Comparison of ENCODE assay signal across 22 cellular contexts in the genomic region with DNA sequence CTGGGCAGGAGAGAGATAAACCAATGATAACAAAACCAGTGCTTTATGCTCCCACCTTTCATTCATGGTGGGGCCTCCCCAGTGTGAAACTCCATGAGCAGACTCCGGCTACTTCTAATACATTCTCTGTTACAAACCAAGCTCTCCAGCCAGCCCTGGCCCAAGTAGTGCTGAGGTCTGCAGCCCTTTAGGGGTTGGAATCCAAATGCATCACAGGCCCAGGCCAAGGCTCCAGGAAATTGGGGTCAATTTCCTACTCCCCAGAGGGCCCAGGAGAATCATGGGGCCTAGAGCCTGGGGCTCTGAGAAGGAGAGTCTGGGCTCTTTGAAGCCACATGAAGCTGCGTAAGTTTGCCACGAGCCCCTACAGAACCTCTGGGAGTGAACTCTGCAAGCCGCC.
DNase-seq lines count a peak whose midpoint lies in the region; ATAC-seq, FAIRE-seq and TF ChIP-seq lines count a peak whose summit lies in the region.
"Had no signal": no experiment of that assay in that cellular context is flagged by ENCODE, and none has a peak within 500 bp of the region (broad histone marks: within the 10 kb centered on the region; RNA-seq: fewer than 3 reads in every experiment).

No MANE protein-coding gene starts in this region.

- intact Hi-C loops in Right ventricle myocardium inferior (cut with DNase I) (loop anchor here (10.0 kb wide), 1 partner anchor 215 kb away; no protein-coding TSS in a partner anchor), cardiac septum (cut with DNase I) (loop anchor here (10.0 kb wide), 1 partner anchor 205 kb away; a partner anchor contains a TSS), kidney (cut with DNase I) (no loop called here)

- DNase-seq in Right ventricle myocardium inferior (ENCODE audit: missing footprints) = no peak
- DNase-seq in cardiac septum (ENCODE audit: low spot score) = no peak
- no peak for DNase-seq in Karpas-422
- peak; percentile 67 for DNase-seq in kidney
- DNase-seq in mucosa of gallbladder (ENCODE audit: low spot score) = no peak
- no peak for DNase-seq in activated naive CD4-positive, alpha-beta T cell treated with anti-CD3 and anti-CD28 coated beads, Interleukin-2, amount 50 U/mL, for 72 hours (ENCODE audit: low spot score in 2 of 2)
- DNase-seq: Caco-2; CD4-positive, CD25-positive, alpha-beta regulatory T cell; CD8-positive, alpha-beta T cell; DMS153; DND-41; GOT3; HFFc6 had no signal

- H3K36me3 Mint-ChIP-seq in activated naive CD4-positive, alpha-beta T cell treated with anti-CD3 and anti-CD28 coated beads, Interleukin-2, amount 50 U/mL, for 72 hours = no peaks in the 10 kb centered on the region
- H3K36me3 Mint-ChIP-seq: CD4-positive, CD25-positive, alpha-beta regulatory T cell; CD8-positive, alpha-beta T cell had no signal

- no peak overlapping the region for H3K4me2 ChIP-seq in Karpas-422 (ENCODE audit: low read depth, low read length, poor library complexity, severe bottlenecking)
- H3K4me2 ChIP-seq: BLaER1 had no signal

- no peaks in the 10 kb centered on the region for H3K9me3 Mint-ChIP-seq in activated naive CD4-positive, alpha-beta T cell treated with anti-CD3 and anti-CD28 coated beads, Interleukin-2, amount 50 U/mL, for 72 hours
- H3K9me3 Mint-ChIP-seq: CD8-positive, alpha-beta T cell; HFFc6 had no signal

- H3K9me3 ChIP-seq in Karpas-422 (ENCODE audit: low read length) (no peaks in the 10 kb centered on the region), kidney (ENCODE audit: control insufficient read depth in 1 of 2, low read length in 2 of 2) (no peaks in the 10 kb centered on the region)
- H3K9me3 ChIP-seq: BLaER1, Caco-2, HAP-1 had no signal

- no peak for FAIRE-seq in kidney (lab: Jason Lieb, UNC)
- FAIRE-seq: A204.1, G401.6, GM12892, H54 had no signal

- no peaks in the 10 kb centered on the region for H3K79me2 ChIP-seq in Karpas-422 (ENCODE audit: low read length)

- H3K27me3 ChIP-seq in Karpas-422 (ENCODE audit: low read length) = no peaks in the 10 kb centered on the region; the same call in 1 of the 2 replicates
- H3K27me3 ChIP-seq: BLaER1 had no signal

- H3K36me3 ChIP-seq in Karpas-422 (ENCODE audit: insufficient read depth, low read length) (no peaks in the 10 kb centered on the region), kidney (ENCODE audit: control insufficient read depth in 1 of 2, insufficient read depth in 2 of 2, low read length in 2 of 2) (no peaks in the 10 kb centered on the region)
- H3K36me3 ChIP-seq: BLaER1, HAP-1 had no signal

- ATAC-seq in Right ventricle myocardium inferior = peak; percentile 35
- no peak for ATAC-seq in activated naive CD4-positive, alpha-beta T cell treated with anti-CD3 and anti-CD28 coated beads, Interleukin-2, amount 50 U/mL, for 72 hours
- ATAC-seq: CD8-positive, alpha-beta T cell had no signal

- H3K27ac Mint-ChIP-seq in activated naive CD4-positive, alpha-beta T cell treated with anti-CD3 and anti-CD28 coated beads, Interleukin-2, amount 50 U/mL, for 72 hours = no peak overlapping the region
- H3K27ac Mint-ChIP-seq: B cell; CD4-positive, CD25-positive, alpha-beta regulatory T cell; CD8-positive, alpha-beta T cell; HFFc6 had no signal

- no peak overlapping the region for H2AFZ ChIP-seq in Karpas-422 (ENCODE audit: low read length)

- TF ChIP-seq CTCF in kidney (IDR thresholded peaks at IDR 0.05; ENCODE audit: borderline replicate concordance, extremely low read depth, insufficient read depth) = no peak

- no peaks in the 10 kb centered on the region for H4K20me1 ChIP-seq in Karpas-422 (ENCODE audit: insufficient read depth, low read depth, low read length)
- H4K20me1 ChIP-seq: BLaER1 had no signal

- H3K4me3 ChIP-seq in Karpas-422 (ENCODE audit: low read length) (no peak overlapping the region), kidney (ENCODE audit: low read length in 2 of 2) (no peak overlapping the region)
- H3K4me3 ChIP-seq: BLaER1, HAP-1 had no signal

- H3K4me1 ChIP-seq in Karpas-422 (ENCODE audit: low read length) (peaks cover 46% of the 10 kb centered on the region), kidney (ENCODE audit: control insufficient read depth in 1 of 2, insufficient read depth in 1 of 2, low read depth in 1 of 2, low read length in 2 of 2) (peaks cover 0 to 4% of the 10 kb centered on the region in 2 donors)
- H3K4me1 ChIP-seq: BLaER1, Caco-2, HAP-1 had no signal

- H3K27ac ChIP-seq in Karpas-422 (ENCODE audit: low read length) = peak overlapping the region; percentile 79
- H3K27ac ChIP-seq in kidney (ENCODE audit: low read depth in 2 of 2, low read length in 2 of 2) = no peak overlapping the region
- H3K27ac ChIP-seq: 22Rv1, BLaER1, C4-2B had no signal

- H3K9me2 ChIP-seq in Karpas-422 (replicated peaks; ENCODE audit: insufficient read depth, low read length) = no peaks in the 10 kb centered on the region

- H3K9ac ChIP-seq in Karpas-422 (ENCODE audit: low read length) = no peak overlapping the region
- no peak overlapping the region for H3K9ac ChIP-seq in kidney (ENCODE audit: low read length in 2 of 2)
- H3K9ac ChIP-seq: BLaER1 had no signal
